8 cellular contexts compared by ENCODE assay signal in the genomic region with DNA sequence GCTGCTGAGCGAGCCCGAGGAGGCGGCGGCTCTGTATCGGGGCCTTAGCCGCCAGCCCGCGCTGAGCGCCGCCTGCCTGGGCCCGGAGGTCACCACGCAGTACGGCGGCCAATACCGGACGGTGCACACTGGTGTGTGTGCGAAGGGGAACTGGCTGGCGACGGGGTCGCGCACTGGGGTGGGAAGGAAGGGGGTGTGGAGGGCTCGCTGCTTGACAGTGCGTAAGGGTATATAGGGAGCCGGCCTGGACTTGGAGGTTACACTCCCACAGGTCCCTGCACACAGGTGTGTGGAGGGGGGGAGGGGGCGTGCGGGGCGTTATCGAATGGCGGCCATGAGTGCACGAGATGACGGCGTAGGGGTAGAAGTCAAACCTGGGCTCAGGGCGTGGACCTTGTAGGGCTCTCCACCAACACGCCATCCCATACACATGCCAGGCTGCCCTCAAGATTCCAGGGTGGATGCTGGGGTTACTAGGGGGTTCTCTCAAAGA. TPM values are rescaled to one million over a fixed set of nuclear protein-coding genes. Genes with fewer than 3 reads are reported as not detected.
DNase-seq lines count a peak whose midpoint lies in the region; ATAC-seq lines count a peak whose summit lies in the region.

No MANE protein-coding gene starts in this region.

- peak; percentile 22 for ATAC-seq in HG03565 (IDR thresholded peaks at IDR 0.05; ENCODE audit: unreplicated experiment)

- peak overlapping the region; percentile 96 for H3K27ac Mint-ChIP-seq in activated naive CD8-positive, alpha-beta T cell treated with anti-CD3 and anti-CD28 coated beads for 36 hours
- H3K27ac Mint-ChIP-seq in stimulated activated naive CD8-positive, alpha-beta T cell treated with anti-CD3 and anti-CD28 coated beads, Interleukin-15, Interleukin-2, amounts not matched to agents 100 ng/mL and 50 ng/mL, for 24 hours = peak overlapping the region; percentile 63

- H3K4me3 Mint-ChIP-seq in activated naive CD8-positive, alpha-beta T cell treated with anti-CD3 and anti-CD28 coated beads for 36 hours = peak overlapping the region; percentile 91
- peak overlapping the region; percentile 93 for H3K4me3 Mint-ChIP-seq in stimulated activated naive CD8-positive, alpha-beta T cell treated with anti-CD3 and anti-CD28 coated beads, Interleukin-15, Interleukin-2, amounts not matched to agents 100 ng/mL and 50 ng/mL, for 24 hours

- peaks cover 16% of the 10 kb centered on the region for H3K36me3 Mint-ChIP-seq in activated naive CD8-positive, alpha-beta T cell treated with anti-CD3 and anti-CD28 coated beads for 36 hours
- peaks cover 27% of the 10 kb centered on the region for H3K36me3 Mint-ChIP-seq in stimulated activated naive CD8-positive, alpha-beta T cell treated with anti-CD3 and anti-CD28 coated beads, Interleukin-15, Interleukin-2, amounts not matched to agents 100 ng/mL and 50 ng/mL, for 24 hours (ENCODE audit: low read depth)

- H3K4me1 Mint-ChIP-seq in activated naive CD8-positive, alpha-beta T cell treated with anti-CD3 and anti-CD28 coated beads for 36 hours = peaks cover 25% of the 10 kb centered on the region
- H3K4me1 Mint-ChIP-seq in stimulated activated naive CD8-positive, alpha-beta T cell treated with anti-CD3 and anti-CD28 coated beads, Interleukin-15, Interleukin-2, amounts not matched to agents 100 ng/mL and 50 ng/mL, for 24 hours (ENCODE audit: low read depth) = peaks cover 33% of the 10 kb centered on the region

- no peaks in the 10 kb centered on the region for H3K9me3 Mint-ChIP-seq in activated naive CD8-positive, alpha-beta T cell treated with anti-CD3 and anti-CD28 coated beads for 36 hours
- H3K9me3 Mint-ChIP-seq in stimulated activated naive CD8-positive, alpha-beta T cell treated with anti-CD3 and anti-CD28 coated beads, Interleukin-15, Interleukin-2, amounts not matched to agents 100 ng/mL and 50 ng/mL, for 24 hours = no peaks in the 10 kb centered on the region

- H3K27me3 Mint-ChIP-seq in activated naive CD8-positive, alpha-beta T cell treated with anti-CD3 and anti-CD28 coated beads for 36 hours = no peaks in the 10 kb centered on the region
- no peaks in the 10 kb centered on the region for H3K27me3 Mint-ChIP-seq in stimulated activated naive CD8-positive, alpha-beta T cell treated with anti-CD3 and anti-CD28 coated beads, Interleukin-15, Interleukin-2, amounts not matched to agents 100 ng/mL and 50 ng/mL, for 24 hours

- H3K27ac ChIP-seq in layer of hippocampus (ENCODE audit: low read depth, low read length) = peak overlapping the region; percentile 84

- no peaks in the 10 kb centered on the region for H3K27me3 ChIP-seq in layer of hippocampus (ENCODE audit: control insufficient read depth, insufficient read depth, low read length)

- DNase-seq in activated T-cell treated with anti-CD3 and anti-CD28 coated beads for 1 hour (ENCODE audit: low read depth) (peak; percentile 11), SHP77 (lab: John Stamatoyannopoulos, UW) (no peak), NCI-H146 (lab: John Stamatoyannopoulos, UW) (no peak)
- DNase-seq in activated T-cell treated with anti-CD3 and anti-CD28 coated beads, Interleukin-2, amount 50 U/mL, for 48 hours = no peak
- no peak for DNase-seq in activated naive CD8-positive, alpha-beta T cell treated with anti-CD3 and anti-CD28 coated beads for 36 hours

RNA-seq across cellular contexts. Expression of a gene that starts 0.4 kb away (rescaled TPM):
- 100 to 1,000 TPM; 173 to 189 TPM for total RNA-seq in activated naive CD8-positive, alpha-beta T cell treated with anti-CD3 and anti-CD28 coated beads for 36 hours

RNA-seq across cellular contexts. Expression of a gene that starts 14.7 kb away (rescaled TPM):
- 1 to 10 TPM; 6.7 to 8.4 TPM for total RNA-seq in activated naive CD8-positive, alpha-beta T cell treated with anti-CD3 and anti-CD28 coated beads for 36 hours

RNA-seq across cellular contexts. Expression of a gene that starts 14.8 kb away (rescaled TPM):
- total RNA-seq in activated naive CD8-positive, alpha-beta T cell treated with anti-CD3 and anti-CD28 coated beads for 36 hours = 10 to 100 TPM; 32.4 to 35.5 TPM

RNA-seq across cellular contexts. Expression of a gene that starts 44.9 kb away (rescaled TPM):
- total RNA-seq in activated naive CD8-positive, alpha-beta T cell treated with anti-CD3 and anti-CD28 coated beads for 36 hours = not detected

RNA-seq across cellular contexts. Expression of a gene that starts 49.2 kb away (rescaled TPM):
- total RNA-seq in activated naive CD8-positive, alpha-beta T cell treated with anti-CD3 and anti-CD28 coated beads for 36 hours = 10 to 100 TPM; 43.0 to 43.6 TPM
